In genomic region chr3:170037463-170038433, GRCh38 we compare ENCODE assay signal across 1 cellular context.
TF ChIP-seq lines count a peak whose summit lies in the region.

Gene GPR160, plus strand, starts transcription at chr3:170037995. Its CDS starts 45,978 bp downstream, at chr3:170083973.

TF ChIP-seq in K562, 482 proteins besides CTCF, POLR2A, EP300 and RAD21 (continued from another document):
- TF ChIP-seq AFF4 (CRISPR knock-in tag; IDR thresholded peaks at IDR 0.05) (no peak), ATF4 (CRISPR knock-in tag; IDR thresholded peaks at IDR 0.05) (no peak), HINFP (tag; conservative IDR thresholded peaks at IDR 0.05; ENCODE audit: low read depth) (no peak), HDAC1 (IDR thresholded peaks at IDR 0.05) (no peak), KLF1 (tag; IDR thresholded peaks at IDR 0.05) (no peak), ZNF717 (CRISPR knock-in tag; IDR thresholded peaks at IDR 0.05) (no peak), MXI1 (IDR thresholded peaks at IDR 0.05; ENCODE audit: low read depth, low read length) (no peak), ZNF140 (CRISPR knock-in tag; IDR thresholded peaks at IDR 0.05) (no peak), JUNB (CRISPR knock-in tag; conservative IDR thresholded peaks at IDR 0.05) (no peak), MTA3 (IDR thresholded peaks at IDR 0.05; ENCODE audit: borderline replicate concordance) (no peak; the same call in 1 of the 2 replicates), ARID3B (CRISPR knock-in tag; IDR thresholded peaks at IDR 0.05; ENCODE audit: borderline replicate concordance) (no peak), EZH2 (IDR thresholded peaks at IDR 0.05; ENCODE audit: borderline replicate concordance, low read depth, low read length) (no peak), HDAC8 (tag; IDR thresholded peaks at IDR 0.05) (no peak), TAL1 (IDR thresholded peaks at IDR 0.05) (no peak), SMAD4 (CRISPR knock-in tag; conservative IDR thresholded peaks at IDR 0.05) (peak; percentile 64; the same call in 1 of the 2 replicates), RBM25 (IDR thresholded peaks at IDR 0.05; ENCODE audit: low read depth, low read length, severe bottlenecking) (no peak), GATAD2A (IDR thresholded peaks at IDR 0.05) (no peak), TSHZ1 (CRISPR knock-in tag; IDR thresholded peaks at IDR 0.05) (peak; percentile 38; the same call in 1 of the 2 replicates), JUN (IDR thresholded peaks at IDR 0.05; ENCODE audit: borderline replicate concordance, low read depth, low read length) (no peak), JUN (CRISPR knock-in tag; IDR thresholded peaks at IDR 0.05; ENCODE audit: borderline replicate concordance) (no peak), NCOR1 (IDR thresholded peaks at IDR 0.05) (no peak), HEY1 (CRISPR knock-in tag; IDR thresholded peaks at IDR 0.05; ENCODE audit: borderline replicate concordance) (no peak), DPF2 (IDR thresholded peaks at IDR 0.05) (peak; percentile 15; the same call in 1 of the 2 replicates), ZNF780A (CRISPR knock-in tag; IDR thresholded peaks at IDR 0.05) (no peak), NCOA4 (IDR thresholded peaks at IDR 0.05; ENCODE audit: partially characterized antibody) (no peak), FOXO4 (CRISPR knock-in tag; IDR thresholded peaks at IDR 0.05) (no peak), MCM2 (IDR thresholded peaks at IDR 0.05; ENCODE audit: low read depth) (no peak), RAD51 (IDR thresholded peaks at IDR 0.05; ENCODE audit: borderline replicate concordance, low read depth) (no peak), ATF3 (IDR thresholded peaks at IDR 0.05) (no peak), ATF3 (CRISPR knock-in tag; conservative IDR thresholded peaks at IDR 0.05) (no peak), CAMTA2 (CRISPR knock-in tag; conservative IDR thresholded peaks at IDR 0.05) (no peak), SREBF2 (CRISPR knock-in tag; IDR thresholded peaks at IDR 0.05) (no peak), PHF8 (IDR thresholded peaks at IDR 0.05; ENCODE audit: borderline replicate concordance, low read length) (peak; percentile 19; the same call in 1 of the 2 replicates), ATF1 (CRISPR knock-in tag; IDR thresholded peaks at IDR 0.05) (no peak), ATF1 (tag; IDR thresholded peaks at IDR 0.05) (peak; percentile 24; the same call in 1 of the 2 replicates), TEAD4 (IDR thresholded peaks at IDR 0.05; ENCODE audit: low read length) (no peak), TEAD4 (CRISPR knock-in tag; IDR thresholded peaks at IDR 0.05; ENCODE audit: borderline replicate concordance) (no peak), CBFA2T3 (IDR thresholded peaks at IDR 0.05) (no peak), ZNF407 (IDR thresholded peaks at IDR 0.05; ENCODE audit: low read depth) (no peak), HNRNPH1 (optimal IDR thresholded peaks at IDR 0.05; ENCODE audit: low read depth, low read length) (no peak)
